12 cellular contexts compared by ENCODE assay signal in genomic region chr16:58110590-58111330, GRCh38. TPM values are rescaled to one million over a fixed set of nuclear protein-coding genes. Genes with fewer than 3 reads are reported as not detected.
DNase-seq lines count a peak whose midpoint lies in the region; ATAC-seq, FAIRE-seq and TF ChIP-seq lines count a peak whose summit lies in the region.
"Had no signal": no experiment of that assay in that cellular context is flagged by ENCODE, and none has a peak within 500 bp of the region (broad histone marks: within the 10 kb centered on the region; RNA-seq: fewer than 3 reads in every experiment).

No MANE protein-coding gene starts in this region.

- FAIRE-seq in GM19239 (lab: Jason Lieb, UNC) (no peak), H54 (lab: Jason Lieb, UNC) (no peak)

- peak overlapping the region in 4 of 6 donors; percentile 6 to 73 (median 51) for H3K27ac Mint-ChIP-seq in naive B cell
- H3K27ac Mint-ChIP-seq in activated CD4-positive, alpha-beta T cell treated with anti-CD3 and anti-CD28 coated beads for 36 hours = no peak overlapping the region

- H3K36me3 Mint-ChIP-seq in naive B cell = peaks cover 24% of the 10 kb centered on the region in 2 donors
- H3K36me3 Mint-ChIP-seq in activated CD4-positive, alpha-beta T cell treated with anti-CD3 and anti-CD28 coated beads for 36 hours (ENCODE audit: low read depth) = peaks cover 32% of the 10 kb centered on the region

- H3K4me3 Mint-ChIP-seq in naive B cell = no peak overlapping the region
- H3K4me3 Mint-ChIP-seq in activated CD4-positive, alpha-beta T cell treated with anti-CD3 and anti-CD28 coated beads for 36 hours = no peak overlapping the region

- CTCF ChIA-PET in activated CD4-positive, alpha-beta T cell treated with anti-CD3 and anti-CD28 coated beads for 36 hours (lab: Charles Lee) = interaction anchor here (1.1 kb wide), 1 partner anchor 10 kb away, joined by 4 read pairs; no protein-coding TSS in a partner anchor

- intact Hi-C loops in activated CD4-positive, alpha-beta T cell treated with anti-CD3 and anti-CD28 coated beads for 36 hours (cut with DNase I, micrococcal nuclease) = no loop called here

- DNase-seq in EL (peak; percentile 99), M059J (ENCODE audit: low read depth) (peak; percentile 80), brain microvascular endothelial cell (peak; percentile 27), naive B cell (no peak), GM19239 (ENCODE audit: insufficient read length, low spot score) (no peak), H54 (ENCODE audit: insufficient read length, low spot score) (no peak)
- DNase-seq in activated CD4-positive, alpha-beta T cell treated with anti-CD3 and anti-CD28 coated beads for 36 hours = no peak
- DNase-seq in stimulated activated CD4-positive, alpha-beta T cell treated with anti-CD3 and anti-CD28 coated beads, Interleukin-4, amount 100 ng/mL, for 24 hours = no peak
- DNase-seq: activated CD4-positive, alpha-beta T cell treated with anti-CD3 and anti-CD28 coated beads, Interleukin-2, amount 50 U/mL, for 4 hours; cerebellar nuclear complex; NCI-H1105; NCI-H510A had no signal

- POLR2A ChIA-PET in activated CD4-positive, alpha-beta T cell treated with anti-CD3 and anti-CD28 coated beads for 36 hours (lab: Charles Lee) = no interaction called here

- peaks cover 14% of the 10 kb centered on the region for H3K36me3 ChIP-seq in brain microvascular endothelial cell (replicated peaks)

- in situ Hi-C loops in brain microvascular endothelial cell (cut with HindIII; ENCODE audit: low pct_ligation_motif_present, low sequenced_read_pairs) = no loop called here

- no peak for ATAC-seq in naive B cell (ENCODE audit: low read depth in 2 of 2)
- ATAC-seq in activated CD4-positive, alpha-beta T cell treated with anti-CD3 and anti-CD28 coated beads for 36 hours = no peak

- no peaks in the 10 kb centered on the region for H3K27me3 Mint-ChIP-seq in naive B cell
- no peaks in the 10 kb centered on the region for H3K27me3 Mint-ChIP-seq in activated CD4-positive, alpha-beta T cell treated with anti-CD3 and anti-CD28 coated beads for 36 hours

- no peak overlapping the region for H3K4me3 ChIP-seq in brain microvascular endothelial cell (ENCODE audit: low read depth, low read length)

- peaks cover 14 to 22% (median 20%) of the 10 kb centered on the region in 3 donors for H3K4me1 Mint-ChIP-seq in naive B cell
- no peaks in the 10 kb centered on the region for H3K4me1 Mint-ChIP-seq in activated CD4-positive, alpha-beta T cell treated with anti-CD3 and anti-CD28 coated beads for 36 hours

- no peak for TF ChIP-seq CTCF in brain microvascular endothelial cell (IDR thresholded peaks at IDR 0.05; ENCODE audit: low read depth, low read length, missing control alignments)

- H3K9me3 Mint-ChIP-seq in naive B cell = peaks cover 0 to 2% (median 0%) of the 10 kb centered on the region in 7 donors
- H3K9me3 Mint-ChIP-seq in activated CD4-positive, alpha-beta T cell treated with anti-CD3 and anti-CD28 coated beads for 36 hours (ENCODE audit: low read depth) = no peaks in the 10 kb centered on the region

- no peak for TF ChIP-seq POLR2A in H54 (IDR thresholded peaks at IDR 0.05; ENCODE audit: low read depth, low read length)

- no peaks in the 10 kb centered on the region for H3K27me3 ChIP-seq in brain microvascular endothelial cell (replicated peaks)

- H3K27ac ChIP-seq in brain microvascular endothelial cell = no peak overlapping the region

RNA-seq across cellular contexts. Expression of gene CFAP20, which starts 18.4 kb away (rescaled TPM):
- 97.3 and 115 TPM in 2 replicates for total RNA-seq in M059J (2014; rRNA removed; shearing (Covaris generic))
- 10 to 100 TPM; 23.6 to 41.9 (median 32.6) TPM for polyA plus RNA-seq in naive B cell (ENCODE audit: low read depth in 6 of 6)
- 10 to 100 TPM; 45.9 to 48.7 TPM for total RNA-seq in activated CD4-positive, alpha-beta T cell treated with anti-CD3 and anti-CD28 coated beads for 36 hours

Comparison
In these comparisons a context has a peak if more than half of its experiments do, and no peak if none do; other contexts are left out.
1. DNase-seq: peak in EL (single experiment), M059J (single experiment) and brain microvascular endothelial cell (single experiment); none in naive B cell (single experiment), GM19239 (single experiment), H54 (single experiment), activated CD4-positive, alpha-beta T cell treated with anti-CD3 and anti-CD28 coated beads for 36 hours (single experiment) and stimulated activated CD4-positive, alpha-beta T cell treated with anti-CD3 and anti-CD28 coated beads, Interleukin-4, amount 100 ng/mL, for 24 hours (single experiment).